ENCODE assay signal across 1 cellular context in the genomic region with DNA sequence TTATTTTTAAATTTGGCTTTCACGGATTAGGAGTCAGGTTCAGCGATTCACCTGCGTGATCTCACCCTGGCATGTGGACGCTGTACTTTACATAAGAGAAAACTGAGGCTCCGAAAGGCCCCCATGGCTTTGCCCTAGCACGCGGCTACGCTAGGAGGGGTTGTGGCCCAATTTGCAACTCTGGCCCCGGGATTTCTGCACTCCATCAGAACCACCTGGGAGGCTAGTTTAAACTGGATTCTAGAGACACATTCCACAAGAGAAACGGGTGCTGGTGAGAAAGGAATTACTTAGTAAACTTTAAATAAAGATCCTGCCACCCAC.
TF ChIP-seq lines count a peak whose summit lies in the region.

No MANE protein-coding gene starts in this region.

TF ChIP-seq in SK-N-SH, 30 proteins besides CTCF, POLR2A, EP300 and RAD21 (continued from another document):
- TF ChIP-seq FOXJ3 (CRISPR knock-in tag; IDR thresholded peaks at IDR 0.05): no peak
- TF ChIP-seq, protein P1, sequence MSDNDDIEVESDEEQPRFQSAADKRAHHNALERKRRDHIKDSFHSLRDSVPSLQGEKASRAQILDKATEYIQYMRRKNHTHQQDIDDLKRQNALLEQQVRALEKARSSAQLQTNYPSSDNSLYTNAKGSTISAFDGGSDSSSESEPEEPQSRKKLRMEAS (IDR thresholded peaks at IDR 0.05; ENCODE audit: low read depth): no peak
- TF ChIP-seq, protein P2, sequence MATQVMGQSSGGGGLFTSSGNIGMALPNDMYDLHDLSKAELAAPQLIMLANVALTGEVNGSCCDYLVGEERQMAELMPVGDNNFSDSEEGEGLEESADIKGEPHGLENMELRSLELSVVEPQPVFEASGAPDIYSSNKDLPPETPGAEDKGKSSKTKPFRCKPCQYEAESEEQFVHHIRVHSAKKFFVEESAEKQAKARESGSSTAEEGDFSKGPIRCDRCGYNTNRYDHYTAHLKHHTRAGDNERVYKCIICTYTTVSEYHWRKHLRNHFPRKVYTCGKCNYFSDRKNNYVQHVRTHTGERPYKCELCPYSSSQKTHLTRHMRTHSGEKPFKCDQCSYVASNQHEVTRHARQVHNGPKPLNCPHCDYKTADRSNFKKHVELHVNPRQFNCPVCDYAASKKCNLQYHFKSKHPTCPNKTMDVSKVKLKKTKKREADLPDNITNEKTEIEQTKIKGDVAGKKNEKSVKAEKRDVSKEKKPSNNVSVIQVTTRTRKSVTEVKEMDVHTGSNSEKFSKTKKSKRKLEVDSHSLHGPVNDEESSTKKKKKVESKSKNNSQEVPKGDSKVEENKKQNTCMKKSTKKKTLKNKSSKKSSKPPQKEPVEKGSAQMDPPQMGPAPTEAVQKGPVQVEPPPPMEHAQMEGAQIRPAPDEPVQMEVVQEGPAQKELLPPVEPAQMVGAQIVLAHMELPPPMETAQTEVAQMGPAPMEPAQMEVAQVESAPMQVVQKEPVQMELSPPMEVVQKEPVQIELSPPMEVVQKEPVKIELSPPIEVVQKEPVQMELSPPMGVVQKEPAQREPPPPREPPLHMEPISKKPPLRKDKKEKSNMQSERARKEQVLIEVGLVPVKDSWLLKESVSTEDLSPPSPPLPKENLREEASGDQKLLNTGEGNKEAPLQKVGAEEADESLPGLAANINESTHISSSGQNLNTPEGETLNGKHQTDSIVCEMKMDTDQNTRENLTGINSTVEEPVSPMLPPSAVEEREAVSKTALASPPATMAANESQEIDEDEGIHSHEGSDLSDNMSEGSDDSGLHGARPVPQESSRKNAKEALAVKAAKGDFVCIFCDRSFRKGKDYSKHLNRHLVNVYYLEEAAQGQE (IDR thresholded peaks at IDR 0.05; ENCODE audit: low read depth, low read length): no peak
- TF ChIP-seq RXRA (IDR thresholded peaks at IDR 0.05; ENCODE audit: borderline replicate concordance, low read depth): no peak
- TF ChIP-seq YY1 (IDR thresholded peaks at IDR 0.05; ENCODE audit: low read depth): no peak
- TF ChIP-seq MXI1 (IDR thresholded peaks at IDR 0.05; ENCODE audit: low read depth, low read length): no peak
